ENCODE assay signal across 16 cellular contexts in the genomic region with DNA sequence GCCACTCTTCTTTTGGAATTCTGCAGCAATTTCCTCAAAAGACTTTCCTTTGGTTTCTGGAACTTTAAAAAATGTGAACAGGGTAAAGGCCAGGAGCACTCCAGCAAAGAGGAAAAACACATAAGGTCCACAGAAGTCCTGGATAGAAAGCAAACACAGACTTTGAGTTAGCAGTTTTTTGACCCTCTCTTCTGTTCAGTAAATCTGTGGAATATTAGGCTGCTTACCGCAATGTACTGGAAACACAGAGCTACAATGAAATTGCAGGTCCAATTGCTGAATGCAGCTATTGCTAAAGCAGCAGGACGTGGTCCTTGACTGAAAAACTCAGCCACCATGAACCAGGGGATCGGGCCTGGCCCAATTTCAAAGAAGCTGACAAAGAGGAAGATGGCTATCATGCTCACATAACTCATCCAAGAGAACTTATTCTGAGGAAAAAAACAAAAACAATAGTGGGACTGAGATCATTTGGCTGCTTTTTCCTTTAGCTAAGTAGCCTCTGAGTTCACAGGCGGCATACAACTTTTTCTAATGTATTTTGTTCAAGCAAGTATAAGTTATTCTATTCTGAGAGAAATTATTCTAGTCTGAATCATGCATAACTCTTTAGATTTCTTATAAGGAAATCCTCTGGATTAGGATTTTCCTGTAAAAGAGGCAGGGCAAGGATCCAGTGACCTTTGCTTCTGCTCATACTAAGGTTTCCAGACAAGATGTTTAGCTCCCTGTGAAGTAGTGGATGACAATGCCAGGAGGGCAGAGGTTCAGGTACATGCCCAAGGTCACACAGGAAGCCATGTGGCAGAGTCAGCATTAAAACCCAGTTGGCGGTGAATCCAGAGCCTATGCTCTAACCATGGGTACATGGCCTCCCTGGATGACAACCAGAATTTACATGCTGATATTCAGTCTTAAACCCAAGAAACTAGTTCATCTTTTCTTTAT. TPM values are rescaled to one million over a fixed set of nuclear protein-coding genes. Genes with fewer than 3 reads are reported as not detected.
DNase-seq lines count a peak whose midpoint lies in the region; ATAC-seq, FAIRE-seq and TF ChIP-seq lines count a peak whose summit lies in the region.
"Had no signal": no experiment of that assay in that cellular context is flagged by ENCODE, and none has a peak within 500 bp of the region (broad histone marks: within the 10 kb centered on the region; RNA-seq: fewer than 3 reads in every experiment).

No MANE protein-coding gene starts in this region.

- H4K20me1 ChIP-seq in GM23338 (replicated peaks; ENCODE audit: insufficient read depth) (no peaks in the 10 kb centered on the region), mammary epithelial cell (ENCODE audit: insufficient read depth, low read length) (no peaks in the 10 kb centered on the region), keratinocyte (ENCODE audit: control insufficient read depth, extremely low read depth, insufficient read depth, low read length) (no peaks in the 10 kb centered on the region), PC-3 (ENCODE audit: low read length) (no peaks in the 10 kb centered on the region)

- no peak overlapping the region for H3K27ac ChIP-seq in GM23338 (ENCODE audit: low read depth)
- H3K27ac ChIP-seq in mammary epithelial cell (ENCODE audit: insufficient read depth, low read depth, low read length): no peak overlapping the region
- H3K27ac ChIP-seq in keratinocyte (ENCODE audit: control insufficient read depth, insufficient read depth, low read length): no peak overlapping the region
- H3K27ac ChIP-seq in PC-3 (ENCODE audit: low read length): no peak overlapping the region
- H3K27ac ChIP-seq: C4-2B, WERI-Rb-1 had no signal

- CTCF ChIA-PET in mammary epithelial cell (lab: Charles Lee; ENCODE audit: low non-redundant PET) (no interaction called here), PC-3 (lab: Charles Lee) (no interaction called here)

- no peaks in the 10 kb centered on the region for H3K27me3 ChIP-seq in GM23338 (ENCODE audit: insufficient read depth)
- no peaks in the 10 kb centered on the region for H3K27me3 ChIP-seq in mammary epithelial cell (ENCODE audit: insufficient read depth, low read length)
- H3K27me3 ChIP-seq in keratinocyte (ENCODE audit: control insufficient read depth, extremely low read depth, insufficient read depth, low read length): no peaks in the 10 kb centered on the region
- H3K27me3 ChIP-seq in PC-3 (ENCODE audit: low read length): no peaks in the 10 kb centered on the region
- H3K27me3 ChIP-seq: heart right ventricle had no signal

- no peaks in the 10 kb centered on the region for H3K9me3 Mint-ChIP-seq in GM23338

- H3K36me3 Mint-ChIP-seq in GM23338 (ENCODE audit: low read depth) (no peaks in the 10 kb centered on the region), T-helper 17 cell (ENCODE audit: low read depth) (no peaks in the 10 kb centered on the region)

- H3K9me3 ChIP-seq in mammary epithelial cell (replicated peaks; ENCODE audit: insufficient read depth, low read length): no peaks in the 10 kb centered on the region
- H3K9me3 ChIP-seq in keratinocyte (ENCODE audit: control insufficient read depth, low read depth, low read length): no peaks in the 10 kb centered on the region
- H3K9me3 ChIP-seq in PC-3 (ENCODE audit: low read length): no peaks in the 10 kb centered on the region
- H3K9me3 ChIP-seq in T-helper 17 cell (ENCODE audit: control insufficient read depth, low read length, poor library complexity, severe bottlenecking): no peaks in the 10 kb centered on the region
- H3K9me3 ChIP-seq: heart right ventricle had no signal

- ATAC-seq in GM23338 (no peak), PC-3 (no peak), T-helper 17 cell (no peak)
- ATAC-seq: heart right ventricle had no signal

- in situ Hi-C loops in mammary epithelial cell (cut with MboI; ENCODE audit: low sequenced_read_pairs in 2 of 2): no loop called here

- H3K27ac Mint-ChIP-seq in GM23338: no peak overlapping the region
- no peak overlapping the region for H3K27ac Mint-ChIP-seq in T-helper 17 cell

- H3K79me2 ChIP-seq in GM23338 (replicated peaks; ENCODE audit: insufficient read depth) (no peaks in the 10 kb centered on the region), mammary epithelial cell (ENCODE audit: insufficient read depth, low read length) (no peaks in the 10 kb centered on the region), keratinocyte (ENCODE audit: control insufficient read depth, insufficient read depth, low read length) (no peaks in the 10 kb centered on the region), PC-3 (ENCODE audit: low read length) (no peaks in the 10 kb centered on the region)

- dilution Hi-C loops in mammary epithelial cell (cut with HindIII; ENCODE audit: low sequenced_read_pairs): no loop called here
- dilution Hi-C loops in keratinocyte (cut with MboI; ENCODE audit: extremely low pct_ligation_motif_present, low sequenced_read_pairs): no loop called here

- H3K4me3 ChIP-seq in GM23338 (no peak overlapping the region), mammary epithelial cell (replicated peaks in 1 of 3; ENCODE audit: insufficient read depth in 1 of 3, low read depth in 2 of 3, low read length in 3 of 3) (no peak overlapping the region), keratinocyte (ENCODE audit: control insufficient read depth in 2 of 3, extremely low read depth in 1 of 3, insufficient read depth in 2 of 3, low read depth in 1 of 3, low read length in 3 of 3) (no peak overlapping the region), PC-3 (ENCODE audit: low read length) (no peak overlapping the region)
- H3K4me3 ChIP-seq: heart right ventricle had no signal

- H3K9me1 ChIP-seq in keratinocyte (ENCODE audit: control insufficient read depth, extremely low read depth, insufficient read depth, low read length): no peaks in the 10 kb centered on the region

- POLR2A ChIA-PET in PC-3 (lab: Charles Lee; ENCODE audit: unreplicated experiment): no interaction called here

- BruUV-seq in mammary epithelial cell (replicated peaks; lab: Mats Ljungman, UMichigan) (no TSS peak), PC-3 (replicated peaks; lab: Mats Ljungman, UMichigan) (no TSS peak)

- WGBS in mammary epithelial cell (ENCODE audit: low coverage, missing lambda C conversion rate): 70% methylated on average over 5 of the region's 5 CpGs

- no peak for TF ChIP-seq CTCF in GM23338 (conservative IDR thresholded peaks at IDR 0.05; ENCODE audit: low read depth in 2 of 2)
- TF ChIP-seq CTCF in mammary epithelial cell (conservative IDR thresholded peaks at IDR 0.05 in 1 of 2, IDR thresholded peaks at IDR 0.05 in 1 of 2; ENCODE audit: extremely low read depth in 1 of 2, insufficient read depth in 1 of 2, low read depth in 1 of 2, low read length in 2 of 2): no peak
- TF ChIP-seq CTCF in keratinocyte (optimal IDR thresholded peaks at IDR 0.05 in 1 of 3, IDR thresholded peaks at IDR 0.05 in 1 of 3, conservative IDR thresholded peaks at IDR 0.05 in 1 of 3; ENCODE audit: extremely low read depth in 1 of 3, insufficient read depth in 2 of 3, low read length in 3 of 3): no peak
- TF ChIP-seq CTCF in PC-3 (conservative IDR thresholded peaks at IDR 0.05; ENCODE audit: low read depth, low read length): no peak

- intact Hi-C loops in mammary epithelial cell (cut with micrococcal nuclease) (no loop called here), PC-3 (cut with micrococcal nuclease) (no loop called here)

- H2AFZ ChIP-seq in GM23338 (peak overlapping the region; percentile 44; the same call in 1 of the 2 replicates), mammary epithelial cell (ENCODE audit: low read depth, low read length) (peak overlapping the region; percentile 73), keratinocyte (ENCODE audit: control insufficient read depth, low read length) (peak overlapping the region; percentile 52), PC-3 (ENCODE audit: low read length) (no peak overlapping the region)

- H3K4me1 ChIP-seq in GM23338 (ENCODE audit: insufficient read depth) (no peaks in the 10 kb centered on the region), mammary epithelial cell (ENCODE audit: insufficient read depth, low read length) (peaks cover 32% of the 10 kb centered on the region), keratinocyte (ENCODE audit: control insufficient read depth, extremely low read depth, insufficient read depth, low read length) (peaks cover 28% of the 10 kb centered on the region), PC-3 (ENCODE audit: insufficient read depth, low read length) (peaks cover 48% of the 10 kb centered on the region)

- H3K27me3 Mint-ChIP-seq in GM23338 (ENCODE audit: insufficient read depth, low read depth, poor library complexity): no peaks in the 10 kb centered on the region
- H3K27me3 Mint-ChIP-seq in T-helper 17 cell: no peaks in the 10 kb centered on the region

- H3K9ac ChIP-seq in mammary epithelial cell (ENCODE audit: insufficient read depth, low read length): no peak overlapping the region
- no peak overlapping the region for H3K9ac ChIP-seq in keratinocyte (ENCODE audit: control insufficient read depth, extremely low read depth, insufficient read depth, low read length)
- H3K9ac ChIP-seq in PC-3 (ENCODE audit: low read length): no peak overlapping the region

- H3K9me2 ChIP-seq in GM23338 (ENCODE audit: insufficient read depth) (no peaks in the 10 kb centered on the region), PC-3 (replicated peaks; ENCODE audit: low read length) (no peaks in the 10 kb centered on the region)

- FAIRE-seq in keratinocyte (lab: Jason Lieb, UNC): peak; percentile 13

- H3K36me3 ChIP-seq in GM23338 (ENCODE audit: insufficient read depth): no peaks in the 10 kb centered on the region
- no peaks in the 10 kb centered on the region for H3K36me3 ChIP-seq in mammary epithelial cell (ENCODE audit: insufficient read depth, low read length)
- H3K36me3 ChIP-seq in keratinocyte (ENCODE audit: control insufficient read depth in 2 of 2, extremely low read depth in 1 of 2, insufficient read depth in 2 of 2, low read length in 2 of 2): no peaks in the 10 kb centered on the region
- no peaks in the 10 kb centered on the region for H3K36me3 ChIP-seq in PC-3 (ENCODE audit: low read depth, low read length)
- H3K36me3 ChIP-seq: heart right ventricle, WERI-Rb-1 had no signal

- H3F3A ChIP-seq in GM23338 (replicated peaks; ENCODE audit: low read depth): no peaks in the 10 kb centered on the region
- peaks cover 7% of the 10 kb centered on the region for H3F3A ChIP-seq in PC-3 (ENCODE audit: low read length, unreplicated experiment)

- DNase-seq in GM23338 (ENCODE audit: low spot score) (no peak), mammary epithelial cell (no peak), keratinocyte (ENCODE audit: low read depth, low spot score) (no peak), pons (ENCODE audit: low spot score) (peak; percentile 22), PC-3 (no peak), T-helper 17 cell (no peak)
- no peak for DNase-seq in stimulated activated CD4-positive, alpha-beta T cell treated with anti-CD3 and anti-CD28 coated beads, Interleukin-1b, Interleukin-23, amount 100 ng/mL, for 48 hours
- DNase-seq in stimulated activated CD4-positive, alpha-beta T cell treated with anti-CD3 and anti-CD28 coated beads, Interleukin-4, amount 100 ng/mL, for 4 hours: no peak
- DNase-seq: activated CD8-positive, alpha-beta memory T cell treated with anti-CD3 and anti-CD28 coated beads, Interleukin-2, amount 50 U/mL, for 48 hours; heart right ventricle; NCI-H2029; NK-92 treated with Interleukin-12 subunit alpha and Interleukin-12 subunit beta, amount 100 ng/mL, for 24 hours; retina; WERI-Rb-1 had no signal

- H3K4me1 Mint-ChIP-seq in GM23338 (no peaks in the 10 kb centered on the region), T-helper 17 cell (peaks cover 3% of the 10 kb centered on the region)

- no peak overlapping the region for H3K4me2 ChIP-seq in GM23338
- no peak overlapping the region for H3K4me2 ChIP-seq in mammary epithelial cell (ENCODE audit: insufficient read depth, low read depth, low read length)
- no peak overlapping the region for H3K4me2 ChIP-seq in keratinocyte (ENCODE audit: control insufficient read depth, extremely low read depth, insufficient read depth, low read depth, low read length)
- no peak overlapping the region for H3K4me2 ChIP-seq in PC-3 (ENCODE audit: low read length)

- H3K4me3 Mint-ChIP-seq in GM23338 (no peak overlapping the region), T-helper 17 cell (no peak overlapping the region)

RNA-seq across cellular contexts. Expression of gene SLC2A2, which starts 28.3 kb away (rescaled TPM):
- not detected in 2 replicates for total RNA-seq in GM23338 (2014; rRNA removed; shearing (Covaris generic))
- polyA plus RNA-seq in GM23338 (2016; fragmentation: Nextera tagmentation; extraction: Ambion mirVana) (not detected in 2 replicates), mammary epithelial cell (not detected), keratinocyte (not detected in 3 replicates)
- total RNA-seq in mammary epithelial cell (not detected), PC-3 (2014; rRNA removed) (not detected in 2 replicates), T-helper 17 cell (not detected)
- polyA minus RNA-seq in mammary epithelial cell (not detected), keratinocyte (not detected in 3 replicates)
- polyA plus RNA-seq in keratinocyte (2011; ENCODE audit: low read depth): not detected
- not detected in 2 replicates for polyA plus RNA-seq in keratinocyte (2011; cell fraction: cytosol; rRNA removed)
- not detected in 2 replicates for polyA plus RNA-seq in keratinocyte (2011; cell fraction: nucleus; rRNA removed)
- polyA plus RNA-seq in keratinocyte (2012; ENCODE audit: low replicate concordance): not detected in 2 replicates
- polyA minus RNA-seq in keratinocyte (2011; cell fraction: cytosol; rRNA and poly(A)+ RNA removed): not detected
- polyA minus RNA-seq in keratinocyte (2011; cell fraction: nucleus; rRNA and poly(A)+ RNA removed): not detected in 2 replicates
- total RNA-seq: heart right ventricle, SK-MEL-5 had no signal
- polyA plus RNA-seq: heart right ventricle had no signal
